28 cellular contexts compared by ENCODE assay signal in genomic region chr10:60460058-60460457, GRCh38.
"Had no signal": no experiment of that assay in that cellular context is flagged by ENCODE, and none has a peak within 500 bp of the region (broad histone marks: within the 10 kb centered on the region; RNA-seq: fewer than 3 reads in every experiment).

No MANE protein-coding gene starts in this region.

- H3K27ac ChIP-seq: adrenal gland, body of pancreas, cardiac muscle cell, colonic mucosa, hepatocyte, left ventricle myocardium inferior, neutrophil, right atrium auricular region, spleen, WERI-Rb-1 had no signal

- H3K36me3 Mint-ChIP-seq: activated naive CD8-positive, alpha-beta T cell treated with anti-CD3 and anti-CD28 coated beads for 36 hours; natural killer cell treated with Interleukin-12 subunit alpha and Interleukin-12 subunit beta and Interleukin-15 and Interleukin-18, amount 100 ng/mL, for 72 hours had no signal

- H3K27me3 Mint-ChIP-seq: activated naive CD8-positive, alpha-beta T cell treated with anti-CD3 and anti-CD28 coated beads for 36 hours; T-helper 17 cell had no signal

- H2AFZ ChIP-seq: hepatocyte had no signal

- H3K9me3 ChIP-seq: adrenal gland, body of pancreas, colonic mucosa, left ventricle myocardium inferior, mucosa of descending colon, neutrophil, right atrium auricular region, spleen, tibial nerve had no signal

- H3K9me3 Mint-ChIP-seq: activated naive CD4-positive, alpha-beta T cell treated with anti-CD3 and anti-CD28 coated beads for 36 hours; activated naive CD8-positive, alpha-beta T cell treated with anti-CD3 and anti-CD28 coated beads for 36 hours; activated T-helper 1 cell treated with anti-CD3 and anti-CD28 coated beads, Interleukin-12 subunit alpha, Interleukin-12 subunit beta, Interleukin-2, Interleukin-4 antibody, amounts not matched to agents 30 ng/mL and 10 ng/mL and 1 ng/mL, durations not matched to agents 14 hours and 24 hours and 36 hours; natural killer cell treated with Interleukin-12 subunit alpha and Interleukin-12 subunit beta and Interleukin-15 and Interleukin-18, amount 100 ng/mL, for 72 hours had no signal

- H3K27ac Mint-ChIP-seq: activated naive CD4-positive, alpha-beta T cell treated with anti-CD3 and anti-CD28 coated beads for 36 hours; activated naive CD8-positive, alpha-beta T cell treated with anti-CD3 and anti-CD28 coated beads for 36 hours; activated T-helper 1 cell treated with anti-CD3 and anti-CD28 coated beads, Interleukin-12 subunit alpha, Interleukin-12 subunit beta, Interleukin-2, Interleukin-4 antibody, amounts not matched to agents 30 ng/mL and 10 ng/mL and 1 ng/mL, durations not matched to agents 14 hours and 24 hours and 36 hours; natural killer cell treated with Interleukin-12 subunit alpha and Interleukin-12 subunit beta and Interleukin-15 and Interleukin-18, amount 100 ng/mL, for 72 hours; T-helper 17 cell had no signal

- H3K4me3 ChIP-seq: adrenal gland, body of pancreas, cardiac muscle cell, colonic mucosa, hepatocyte, left ventricle myocardium inferior, lung, mucosa of descending colon, right atrium auricular region, spleen, tibial nerve had no signal

- H3K4me2 ChIP-seq: hepatocyte had no signal

- H3K36me3 ChIP-seq: adrenal gland, cardiac muscle cell, colonic mucosa, left ventricle myocardium inferior, neutrophil, right atrium auricular region, spleen, tibial nerve, WERI-Rb-1 had no signal

- H3K27me3 ChIP-seq: adrenal gland, body of pancreas, cardiac muscle cell, colonic mucosa, hepatocyte, neutrophil, right atrium auricular region, spleen, tibial nerve had no signal

- DNase-seq: activated CD4-positive, alpha-beta T cell treated with anti-CD3 and anti-CD28 coated beads for 48 hours; activated CD4-positive, alpha-beta T cell treated with anti-CD3 and anti-CD28 coated beads, Interleukin-2, amount 50 U/mL, for 48 hours; activated CD8-positive, alpha-beta memory T cell treated with anti-CD3 and anti-CD28 coated beads for 24 hours; activated effector memory CD4-positive, alpha-beta T cell treated with anti-CD3 and anti-CD28 coated beads, Interleukin-2, amount 50 U/mL, for 16 hours; activated naive CD4-positive, alpha-beta T cell treated with anti-CD3 and anti-CD28 coated beads for 36 hours; activated naive CD8-positive, alpha-beta T cell treated with anti-CD3 and anti-CD28 coated beads for 36 hours; adrenal gland; aorta; cerebellar nuclear complex; colonic mucosa; effector memory CD4-positive, alpha-beta T cell; islet precursor cell; left ventricle myocardium inferior; mucosa of descending colon; spleen; stimulated activated naive CD4-positive, alpha-beta T cell; T-helper 17 cell; T1000; WERI-Rb-1 had no signal

- H3K4me1 ChIP-seq: adrenal gland, colonic mucosa, left ventricle myocardium inferior, right atrium auricular region had no signal

- H3K4me1 Mint-ChIP-seq: activated naive CD8-positive, alpha-beta T cell treated with anti-CD3 and anti-CD28 coated beads for 36 hours had no signal

- H3K79me2 ChIP-seq: hepatocyte had no signal

- H3K4me3 Mint-ChIP-seq: activated naive CD4-positive, alpha-beta T cell treated with anti-CD3 and anti-CD28 coated beads for 36 hours; activated naive CD8-positive, alpha-beta T cell treated with anti-CD3 and anti-CD28 coated beads for 36 hours; activated T-helper 1 cell treated with anti-CD3 and anti-CD28 coated beads, Interleukin-12 subunit alpha, Interleukin-12 subunit beta, Interleukin-2, Interleukin-4 antibody, amounts not matched to agents 30 ng/mL and 10 ng/mL and 1 ng/mL, durations not matched to agents 14 hours and 24 hours and 36 hours; natural killer cell treated with Interleukin-12 subunit alpha and Interleukin-12 subunit beta and Interleukin-15 and Interleukin-18, amount 100 ng/mL, for 72 hours; T-helper 17 cell had no signal
